32 cellular contexts compared by ENCODE assay signal in the genomic region with DNA sequence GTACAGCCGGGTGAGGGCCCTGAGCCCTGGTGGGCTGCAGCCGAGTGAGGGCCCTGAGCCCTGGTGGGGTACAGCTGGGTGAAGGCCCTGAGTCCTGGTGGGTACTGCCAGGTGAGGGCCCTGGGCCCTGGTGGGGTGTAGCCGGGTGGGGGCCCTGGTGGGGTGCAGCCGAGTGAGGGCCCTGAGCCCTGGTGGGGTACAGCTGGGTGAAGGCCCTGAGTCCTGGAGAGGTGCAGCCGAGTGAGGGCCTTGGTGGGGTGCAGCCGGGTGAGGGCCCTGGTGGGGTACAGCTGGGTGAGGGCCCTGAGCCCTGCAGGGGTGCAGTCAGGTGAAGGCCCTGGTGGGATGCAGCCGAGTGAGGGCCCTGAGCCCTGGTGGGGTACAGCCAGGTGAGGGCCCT.
"Had no signal": no experiment of that assay in that cellular context is flagged by ENCODE, and none has a peak within 500 bp of the region (broad histone marks: within the 10 kb centered on the region; RNA-seq: fewer than 3 reads in every experiment).

No MANE protein-coding gene starts in this region.

- H3K27ac ChIP-seq: brain microvascular endothelial cell, KMS-11, RWPE1 had no signal

- FAIRE-seq: RCC 7860 had no signal

- H3K27me3 Mint-ChIP-seq: activated CD4-positive, alpha-beta T cell treated with anti-CD3 and anti-CD28 coated beads, Interleukin-2, amount 10 ng/mL, durations not matched to agents 24 days and 14 days; activated naive CD8-positive, alpha-beta T cell treated with anti-CD3 and anti-CD28 coated beads for 36 hours had no signal

- H3K4me3 Mint-ChIP-seq: activated CD4-positive, alpha-beta T cell treated with anti-CD3 and anti-CD28 coated beads, Interleukin-2, amount 10 ng/mL, durations not matched to agents 24 days and 14 days; activated naive CD8-positive, alpha-beta T cell treated with anti-CD3 and anti-CD28 coated beads for 36 hours had no signal

- H3K4me1 Mint-ChIP-seq: activated naive CD8-positive, alpha-beta T cell treated with anti-CD3 and anti-CD28 coated beads for 36 hours had no signal

- DNase-seq: activated CD4-positive, alpha-beta T cell treated with anti-CD3 and anti-CD28 coated beads, Interleukin-2, amount 10 ng/mL, durations not matched to agents 24 days and 14 days; activated CD4-positive, alpha-beta T cell treated with anti-CD3 and anti-CD28 coated beads, Interleukin-2, amount 50 U/mL, for 4 hours; activated CD8-positive, alpha-beta memory T cell treated with anti-CD3 and anti-CD28 coated beads, Interleukin-2, amount 50 U/mL, for 4 hours; activated effector memory CD4-positive, alpha-beta T cell treated with Interleukin-2 at 50 U/mL for 16 hours; activated naive CD4-positive, alpha-beta T cell treated with anti-CD3 and anti-CD28 coated beads, Interleukin-2, amount 50 U/mL, for 16 hours; activated naive CD8-positive, alpha-beta T cell treated with anti-CD3 and anti-CD28 coated beads for 36 hours; activated T-cell treated with anti-CD3 and anti-CD28 coated beads for 4 hours; activated T-cell treated with anti-CD3 and anti-CD28 coated beads, Interleukin-2, amount 50 U/mL, for 48 hours; amniotic stem cell; aorta; brain microvascular endothelial cell; central memory CD4-positive, alpha-beta T cell; MM.1S; MV-4-11; NCI-H1092; NCI-H1436 treated with DMSO at 0.1 percent for 48 hours; NCI-H1694 treated with DMSO at 0.1 percent for 48 hours; NCI-H2029; NCI-H2107; NCI-H2171; NCI-H510A; NCI-H526; NCI-H748 treated with DMSO at 0.1 percent for 48 hours; NK-92 treated with Interleukin-12 subunit alpha and Interleukin-12 subunit beta, amount 100 ng/mL, for 24 hours; PC-3; SW 1271; T-helper 1 cell; T-helper 2 cell; T1000 had no signal

- H3K27ac Mint-ChIP-seq: activated CD4-positive, alpha-beta T cell treated with anti-CD3 and anti-CD28 coated beads, Interleukin-2, amount 10 ng/mL, durations not matched to agents 24 days and 14 days; activated naive CD8-positive, alpha-beta T cell treated with anti-CD3 and anti-CD28 coated beads for 36 hours had no signal

- ATAC-seq: PC-3 had no signal

- H3K9me3 Mint-ChIP-seq: activated CD4-positive, alpha-beta T cell treated with anti-CD3 and anti-CD28 coated beads, Interleukin-2, amount 10 ng/mL, durations not matched to agents 24 days and 14 days had no signal

- H3K27me3 ChIP-seq: brain microvascular endothelial cell had no signal
